Comparison of ENCODE assay signal across 11 cellular contexts in genomic region chr6:105791569-105792318, GRCh38.
DNase-seq lines count a peak whose midpoint lies in the region; ATAC-seq lines count a peak whose summit lies in the region.
"Had no signal": no experiment of that assay in that cellular context is flagged by ENCODE, and none has a peak within 500 bp of the region (broad histone marks: within the 10 kb centered on the region; RNA-seq: fewer than 3 reads in every experiment).

No MANE protein-coding gene starts in this region.

- ATAC-seq in GM21447 (IDR thresholded peaks at IDR 0.05; ENCODE audit: unreplicated experiment) (peak; percentile 51), HG03432 (IDR thresholded peaks at IDR 0.05; ENCODE audit: unreplicated experiment) (peak; percentile 53), memory B cell (ENCODE audit: low read depth) (peak; percentile 19), HG03097 (IDR thresholded peaks at IDR 0.05; ENCODE audit: low FRiP score, unreplicated experiment) (no peak)

- peak overlapping the region; percentile 77 for H3K27ac Mint-ChIP-seq in activated CD4-positive, alpha-beta T cell treated with anti-CD3 and anti-CD28 coated beads, Interleukin-2, amount 10 ng/mL, durations not matched to agents 24 days and 14 days
- no peak overlapping the region for H3K27ac Mint-ChIP-seq in memory B cell

- peaks cover 4% of the 10 kb centered on the region for H3K9me3 Mint-ChIP-seq in activated CD4-positive, alpha-beta T cell treated with anti-CD3 and anti-CD28 coated beads, Interleukin-2, amount 10 ng/mL, durations not matched to agents 24 days and 14 days
- no peaks in the 10 kb centered on the region for H3K9me3 Mint-ChIP-seq in memory B cell
- H3K9me3 Mint-ChIP-seq: neural crest cell had no signal

- peaks cover 75% of the 10 kb centered on the region for H3K4me1 Mint-ChIP-seq in activated CD4-positive, alpha-beta T cell treated with anti-CD3 and anti-CD28 coated beads, Interleukin-2, amount 10 ng/mL, durations not matched to agents 24 days and 14 days
- peaks cover 13% of the 10 kb centered on the region for H3K4me1 Mint-ChIP-seq in memory B cell
- H3K4me1 Mint-ChIP-seq: neural crest cell had no signal

- peaks cover 6% of the 10 kb centered on the region for H3K36me3 Mint-ChIP-seq in activated CD4-positive, alpha-beta T cell treated with anti-CD3 and anti-CD28 coated beads, Interleukin-2, amount 10 ng/mL, durations not matched to agents 24 days and 14 days (ENCODE audit: low read depth)
- no peaks in the 10 kb centered on the region for H3K36me3 Mint-ChIP-seq in memory B cell

- intact Hi-C loops in activated CD4-positive, alpha-beta T cell treated with anti-CD3 and anti-CD28 coated beads, Interleukin-2, amount 10 ng/mL, durations not matched to agents 24 days and 14 days (cut with micrococcal nuclease) = loop anchor here (5.0 to 10.0 kb wide), 4 partner anchors 44 to 733 kb away; no protein-coding TSS in a partner anchor

- no peaks in the 10 kb centered on the region for H3K27me3 Mint-ChIP-seq in activated CD4-positive, alpha-beta T cell treated with anti-CD3 and anti-CD28 coated beads, Interleukin-2, amount 10 ng/mL, durations not matched to agents 24 days and 14 days
- H3K27me3 Mint-ChIP-seq in memory B cell = peaks cover 2% of the 10 kb centered on the region

- DNase-seq in activated CD4-positive, alpha-beta T cell treated with anti-CD3 and anti-CD28 coated beads, Interleukin-2, amount 10 ng/mL, durations not matched to agents 24 days and 14 days = no peak
- DNase-seq in activated CD4-positive, alpha-beta T cell treated with anti-CD3 and anti-CD28 coated beads, Interleukin-2, amount 50 U/mL, for 1 hour = no peak
- DNase-seq in memory B cell (ENCODE audit: low spot score in 2 of 2) (no peak), NCI-H345 treated with DMSO at 0.1 percent for 48 hours (lab: John Stamatoyannopoulos, UW; ENCODE audit: unreplicated experiment) (no peak)
- no peak for DNase-seq in activated naive CD4-positive, alpha-beta T cell treated with Interleukin-2 at 50 U/mL for 16 hours
- DNase-seq: NCI-H1092 treated with DMSO at 0.1 percent for 48 hours, Right ventricle myocardium superior had no signal

- peak overlapping the region; percentile 52 for H3K4me3 Mint-ChIP-seq in activated CD4-positive, alpha-beta T cell treated with anti-CD3 and anti-CD28 coated beads, Interleukin-2, amount 10 ng/mL, durations not matched to agents 24 days and 14 days
- H3K4me3 Mint-ChIP-seq in memory B cell = no peak overlapping the region
- H3K4me3 Mint-ChIP-seq: neural crest cell had no signal
